ENCODE assay signal across 22 cellular contexts in the genomic region with DNA sequence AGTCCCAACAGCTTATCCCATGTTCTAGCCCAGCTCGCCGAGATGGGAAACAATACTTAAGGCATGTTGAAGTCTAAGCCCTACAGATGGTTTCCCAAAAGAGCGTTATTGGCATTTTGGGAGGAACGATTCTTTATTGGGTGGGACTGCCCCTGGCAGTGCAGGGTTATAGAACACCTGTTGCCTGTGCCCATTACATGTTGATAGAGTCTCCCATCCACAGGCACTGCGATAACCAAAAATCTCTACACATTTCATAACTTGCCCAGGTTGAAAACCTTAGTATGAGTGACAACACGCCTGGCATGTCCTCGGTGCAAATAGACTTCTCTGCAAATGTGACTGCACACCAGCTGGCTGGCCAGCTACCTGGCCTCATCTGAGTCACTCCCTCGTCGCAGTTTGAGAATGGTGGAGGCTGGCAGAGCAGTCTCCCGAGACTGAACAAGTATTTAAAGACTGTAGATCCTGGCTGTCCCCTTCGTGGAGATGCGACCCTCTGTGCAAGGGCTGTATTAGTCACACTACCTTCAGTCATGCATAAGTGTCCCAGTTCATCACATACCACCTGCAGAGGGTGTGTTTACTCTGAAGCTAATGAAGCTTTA. TPM values are rescaled to one million over a fixed set of nuclear protein-coding genes. Genes with fewer than 3 reads are reported as not detected.
DNase-seq lines count a peak whose midpoint lies in the region; ATAC-seq and TF ChIP-seq lines count a peak whose summit lies in the region.
"Had no signal": no experiment of that assay in that cellular context is flagged by ENCODE, and none has a peak within 500 bp of the region (broad histone marks: within the 10 kb centered on the region; RNA-seq: fewer than 3 reads in every experiment).

No MANE protein-coding gene starts in this region.

- 75 to 86% methylated on average over 12 of the region's 12 CpGs for WGBS in thyroid gland, 2 donors

- H3K4me1 ChIP-seq in Karpas-422 (ENCODE audit: low read length), result peaks cover 81% of the 10 kb centered on the region
- H3K4me1 ChIP-seq in thyroid gland, result peaks cover 42 to 58% of the 10 kb centered on the region in 2 donors
- H3K4me1 ChIP-seq: uterus had no signal

- peaks cover 5% of the 10 kb centered on the region for H3K9me3 Mint-ChIP-seq in activated naive CD4-positive, alpha-beta T cell treated with anti-CD3 and anti-CD28 coated beads, Interleukin-2, amount 50 U/mL, for 24 hours
- no peaks in the 10 kb centered on the region for H3K9me3 Mint-ChIP-seq in central memory CD8-positive, alpha-beta T cell
- H3K9me3 Mint-ChIP-seq: WTC11 had no signal

- H3K27ac ChIP-seq in Karpas-422 (ENCODE audit: low read length), result peak overlapping the region; percentile 98
- peak overlapping the region; percentile 75 to 84 (median 76) for H3K27ac ChIP-seq in thyroid gland
- H3K27ac ChIP-seq: RWPE1, uterus had no signal

- H3K36me3 Mint-ChIP-seq in activated naive CD4-positive, alpha-beta T cell treated with anti-CD3 and anti-CD28 coated beads, Interleukin-2, amount 50 U/mL, for 24 hours, result peaks cover 4% of the 10 kb centered on the region
- no peaks in the 10 kb centered on the region for H3K36me3 Mint-ChIP-seq in central memory CD8-positive, alpha-beta T cell (ENCODE audit: insufficient read depth)
- H3K36me3 Mint-ChIP-seq: WTC11 had no signal

- CTCF ChIA-PET in GM10248 (lab: Yijun Ruan, JAX), result interaction anchor here (1.0 to 2.5 kb wide), 3 partner anchors 12 to 27 kb away, joined by 3 to 12 read pairs (median 3); no protein-coding TSS in a partner anchor

- TF ChIP-seq CTCF in thyroid gland (IDR thresholded peaks at IDR 0.05), result no peak
- no peak for TF ChIP-seq CTCF in GM10248 (IDR thresholded peaks at IDR 0.05; ENCODE audit: control extremely low read depth, extremely low read depth, low read depth, missing control alignments)

- POLR2A ChIA-PET in GM10248 (lab: Yijun Ruan, JAX), result no interaction called here

- H3K9me3 ChIP-seq in Karpas-422 (ENCODE audit: low read length) (no peaks in the 10 kb centered on the region), thyroid gland (no peaks in the 10 kb centered on the region)
- H3K9me3 ChIP-seq: uterus had no signal

- intact Hi-C loops in thyroid gland (cut with DNase I), result no loop called here

- H3K4me1 Mint-ChIP-seq in activated naive CD4-positive, alpha-beta T cell treated with anti-CD3 and anti-CD28 coated beads, Interleukin-2, amount 50 U/mL, for 24 hours, result peaks cover 38% of the 10 kb centered on the region
- peaks cover 41% of the 10 kb centered on the region for H3K4me1 Mint-ChIP-seq in central memory CD8-positive, alpha-beta T cell

- H3K27me3 Mint-ChIP-seq in activated naive CD4-positive, alpha-beta T cell treated with anti-CD3 and anti-CD28 coated beads, Interleukin-2, amount 50 U/mL, for 24 hours, result no peaks in the 10 kb centered on the region
- no peaks in the 10 kb centered on the region for H3K27me3 Mint-ChIP-seq in central memory CD8-positive, alpha-beta T cell
- H3K27me3 Mint-ChIP-seq: activated naive CD4-positive, alpha-beta T cell treated with anti-CD3 and anti-CD28 coated beads, Interleukin-2, amount 10 ng/mL, durations not matched to agents 7 days and 5 days had no signal

- H3K4me2 ChIP-seq in Karpas-422 (ENCODE audit: low read depth, low read length, poor library complexity, severe bottlenecking), result peak overlapping the region; percentile 59

- no peaks in the 10 kb centered on the region for H4K20me1 ChIP-seq in Karpas-422 (ENCODE audit: insufficient read depth, low read depth, low read length)

- H3K9ac ChIP-seq in Karpas-422 (ENCODE audit: low read length), result peak overlapping the region; percentile 7; the same call in 1 of the 2 replicates

- no peak for TF ChIP-seq POLR2A in thyroid gland (IDR thresholded peaks at IDR 0.05)

- H3K27ac Mint-ChIP-seq in activated naive CD4-positive, alpha-beta T cell treated with anti-CD3 and anti-CD28 coated beads, Interleukin-2, amount 50 U/mL, for 24 hours, result peak overlapping the region; percentile 31
- H3K27ac Mint-ChIP-seq in central memory CD8-positive, alpha-beta T cell (ENCODE audit: low read depth), result peak overlapping the region; percentile 95
- H3K27ac Mint-ChIP-seq: WTC11 had no signal

- no peak for ATAC-seq in central memory CD8-positive, alpha-beta T cell (replicated peaks; ENCODE audit: extremely low read depth, poor library complexity, severe bottlenecking)
- no peak for ATAC-seq in GM21528 (IDR thresholded peaks at IDR 0.05; ENCODE audit: low FRiP score, unreplicated experiment)
- ATAC-seq: HCT116, K562, SK-N-SH treated with all-trans-retinoic acid at 6 μM for 48 hours, WTC11 had no signal

- no peak overlapping the region for H3K4me3 Mint-ChIP-seq in activated naive CD4-positive, alpha-beta T cell treated with anti-CD3 and anti-CD28 coated beads, Interleukin-2, amount 50 U/mL, for 24 hours
- H3K4me3 Mint-ChIP-seq in central memory CD8-positive, alpha-beta T cell, result no peak overlapping the region
- H3K4me3 Mint-ChIP-seq: activated naive CD4-positive, alpha-beta T cell treated with anti-CD3 and anti-CD28 coated beads, Interleukin-2, amount 10 ng/mL, durations not matched to agents 7 days and 5 days; WTC11 had no signal

- H3K79me2 ChIP-seq in Karpas-422 (ENCODE audit: low read length), result no peaks in the 10 kb centered on the region; the same call in 1 of the 2 replicates

- no peaks in the 10 kb centered on the region for H3K36me3 ChIP-seq in Karpas-422 (ENCODE audit: insufficient read depth, low read length)
- no peaks in the 10 kb centered on the region for H3K36me3 ChIP-seq in thyroid gland
- H3K36me3 ChIP-seq: uterus had no signal

- peak overlapping the region; percentile 71; the same call in 1 of the 2 replicates for H2AFZ ChIP-seq in Karpas-422 (ENCODE audit: low read length)

- DNase-seq in activated naive CD4-positive, alpha-beta T cell (lab: John Stamatoyannopoulos, UW), result no peak
- DNase-seq in Karpas-422 (peak; percentile 74), thyroid gland (peak in 1 of 2 donors; percentile 22), GM10248 (ENCODE audit: extremely low spot score) (no peak)
- DNase-seq in central memory CD8-positive, alpha-beta T cell (ENCODE audit: low spot score in 2 of 2), result no peak
- DNase-seq: activated naive CD4-positive, alpha-beta T cell treated with anti-CD3 and anti-CD28 coated beads, Interleukin-2, amount 10 ng/mL, durations not matched to agents 7 days and 5 days; cerebellar nuclear complex; DMS79; kidney glomerular epithelial cell; mammary epithelial cell; NCI-H146; NCI-H526; small intestine; uterus had no signal

- H3K4me3 ChIP-seq in Karpas-422 (ENCODE audit: low read length) (peak overlapping the region; percentile 31; the same call in 1 of the 2 replicates), thyroid gland (replicated peaks in 1 of 3) (no peak overlapping the region)
- H3K4me3 ChIP-seq: K562, uterus had no signal

- no peaks in the 10 kb centered on the region for H3K9me2 ChIP-seq in Karpas-422 (replicated peaks; ENCODE audit: insufficient read depth, low read length)

- H3K27me3 ChIP-seq in Karpas-422 (ENCODE audit: low read length), result no peaks in the 10 kb centered on the region
- no peaks in the 10 kb centered on the region for H3K27me3 ChIP-seq in thyroid gland
- H3K27me3 ChIP-seq: uterus had no signal

RNA-seq across cellular contexts. Expression of gene ZNF80, which starts 18.7 kb away (rescaled TPM):
- not detected in 2 replicates for total RNA-seq in Karpas-422 (2014; rRNA removed; shearing (Covaris generic); ENCODE audit: low replicate concordance)
- not detected for total RNA-seq in thyroid gland
- total RNA-seq: mammary epithelial cell, myocyte, uterus, WTC11 had no signal

RNA-seq across cellular contexts. Expression of gene DRD3, which starts 39.8 kb away (rescaled TPM):
- not detected in 2 replicates for total RNA-seq in Karpas-422 (2014; rRNA removed; shearing (Covaris generic); ENCODE audit: low replicate concordance)
- not detected for total RNA-seq in thyroid gland
- total RNA-seq: K562, mammary epithelial cell, myocyte, uterus had no signal
